Comparison of ENCODE assay signal across 1 cellular context in genomic region chr20:41655966-41656685, GRCh38.
TF ChIP-seq lines count a peak whose summit lies in the region.

No MANE protein-coding gene starts in this region.

TF ChIP-seq in K562, 482 proteins besides CTCF, POLR2A, EP300 and RAD21 (continued from another document):
- TF ChIP-seq CCAR2 (IDR thresholded peaks at IDR 0.05; ENCODE audit: low read depth, low read length), result no peak
- TF ChIP-seq ZNF384 (IDR thresholded peaks at IDR 0.05; ENCODE audit: low read depth, low read length), result no peak
- no peak for TF ChIP-seq SMARCE1 (IDR thresholded peaks at IDR 0.05)
- no peak for TF ChIP-seq EWSR1 (IDR thresholded peaks at IDR 0.05; ENCODE audit: borderline replicate concordance, low read depth, partially characterized antibody)
- no peak for TF ChIP-seq ELF2 (CRISPR knock-in tag; IDR thresholded peaks at IDR 0.05)
- no peak for TF ChIP-seq ZBTB43 (CRISPR knock-in tag; IDR thresholded peaks at IDR 0.05)
- TF ChIP-seq ZNF507 (tag; conservative IDR thresholded peaks at IDR 0.05), result no peak
- no peak for TF ChIP-seq RFX5 (IDR thresholded peaks at IDR 0.05; ENCODE audit: low read depth, low read length)
- TF ChIP-seq U2AF1 (optimal IDR thresholded peaks at IDR 0.05; ENCODE audit: low read depth, low read length), result no peak
